8 cellular contexts compared by ENCODE assay signal in the genomic region with DNA sequence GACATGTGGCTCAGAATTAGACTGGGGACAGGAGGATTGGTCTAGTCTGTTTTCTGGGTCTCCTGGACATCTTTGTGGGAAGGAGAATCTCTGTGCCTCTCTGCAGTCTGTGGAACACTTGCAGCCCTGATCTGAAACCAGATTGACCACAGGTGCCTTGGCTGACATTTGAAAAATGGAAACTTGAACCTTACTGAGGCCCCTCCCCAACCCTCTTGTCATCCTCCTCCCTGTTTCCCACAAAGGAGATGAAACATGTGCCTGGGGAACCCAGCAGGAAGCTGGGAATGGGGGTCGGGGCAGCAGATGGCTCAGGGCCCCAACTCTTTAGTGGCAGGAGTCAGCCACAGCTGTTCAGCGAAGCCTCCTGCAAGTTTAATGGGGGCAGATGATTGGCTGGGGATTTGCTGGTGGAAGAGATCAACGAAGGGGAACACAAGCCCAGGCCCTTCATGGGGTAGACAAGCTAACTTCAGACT. TPM values are rescaled to one million over a fixed set of nuclear protein-coding genes. Genes with fewer than 3 reads are reported as not detected.
A peak's percentile ranks its signal among the peaks of the same experiment; 100 is the strongest.
DNase-seq lines count a peak whose midpoint lies in the region; ATAC-seq lines count a peak whose summit lies in the region.
"Had no signal": no experiment of that assay in that cellular context is flagged by ENCODE, and none has a peak within 500 bp of the region (broad histone marks: within the 10 kb centered on the region; RNA-seq: fewer than 3 reads in every experiment).

No MANE protein-coding gene starts in this region.

- H3K4me3 Mint-ChIP-seq in immature natural killer cell = no peak overlapping the region

- no peaks in the 10 kb centered on the region for H3K9me3 Mint-ChIP-seq in immature natural killer cell

- H3K27ac Mint-ChIP-seq in immature natural killer cell = no peak overlapping the region

- DNase-seq in NCI-H82 (lab: John Stamatoyannopoulos, UW) = peak; percentile 82
- peak; percentile 62 for DNase-seq in retina
- DNase-seq in NCI-H2196 (lab: John Stamatoyannopoulos, UW; ENCODE audit: unreplicated experiment) = no peak
- DNase-seq in immature natural killer cell = no peak
- DNase-seq in amygdala (lab: John Stamatoyannopoulos, UW) = no peak
- DNase-seq: stimulated activated naive CD4-positive, alpha-beta T cell treated with Interleukin-2 at 50 U/mL for 16 hours had no signal

- H3K36me3 Mint-ChIP-seq in immature natural killer cell = no peaks in the 10 kb centered on the region

- H3K4me1 Mint-ChIP-seq in immature natural killer cell = no peaks in the 10 kb centered on the region

- peaks cover 0 to 9% (median 1%) of the 10 kb centered on the region in 3 donors for H3K27me3 Mint-ChIP-seq in immature natural killer cell (ENCODE audit: low read depth in 3 of 3)

- ATAC-seq in GM19395 (IDR thresholded peaks at IDR 0.05; ENCODE audit: unreplicated experiment) (peak; percentile 86), HG02870 (IDR thresholded peaks at IDR 0.05; ENCODE audit: unreplicated experiment) (peak; percentile 70)

RNA-seq across cellular contexts. Expression of a gene that starts 18.1 kb away (rescaled TPM):
- under 1 TPM in 1 of 3 donors, not detected in 2; 0.49 TPM for polyA plus RNA-seq in immature natural killer cell

RNA-seq across cellular contexts. Expression of a gene that starts 47.2 kb away (rescaled TPM):
- polyA plus RNA-seq in immature natural killer cell = 10 to 100 TPM; 21.1 to 34.8 (median 22.8) TPM

Comparison
In these comparisons a context has a peak if more than half of its experiments do, and no peak if none do; other contexts are left out.
1. DNase-seq: peak in NCI-H82 (single experiment) and retina (single experiment); none in NCI-H2196 (single experiment), immature natural killer cell (0 of 3) and amygdala (0 of 56).